ENCODE assay signal across 8 cellular contexts in the genomic region with DNA sequence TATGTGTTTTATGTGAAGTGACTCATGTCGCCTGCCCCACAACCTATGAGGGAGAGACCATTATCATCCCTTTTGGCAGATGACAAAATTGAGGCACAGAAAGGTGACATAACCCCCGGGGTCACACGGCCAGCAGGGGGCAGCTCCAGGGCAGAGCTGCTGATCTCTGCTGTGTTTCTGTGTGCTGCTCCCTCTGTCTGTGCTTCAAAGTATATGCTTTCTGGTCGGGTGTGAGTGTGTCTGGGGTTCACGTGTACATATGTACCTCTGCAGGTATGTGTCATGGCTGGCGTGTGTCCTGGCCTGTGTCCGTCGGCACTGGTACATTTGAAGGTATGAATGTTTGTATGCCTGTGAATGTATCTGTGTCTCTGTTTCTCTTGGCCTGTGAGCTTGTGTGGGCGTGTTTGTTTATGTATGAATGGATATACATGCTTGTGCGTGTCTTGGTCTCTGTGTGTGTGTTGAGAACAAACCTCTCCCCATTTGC. TPM values are rescaled to one million over a fixed set of nuclear protein-coding genes. Genes with fewer than 3 reads are reported as not detected.
A peak's percentile ranks its signal among the peaks of the same experiment; 100 is the strongest.
DNase-seq lines count a peak whose midpoint lies in the region; ATAC-seq, FAIRE-seq and TF ChIP-seq lines count a peak whose summit lies in the region.

No MANE protein-coding gene starts in this region.

- H3K4me2 ChIP-seq in neuronal stem cell (ENCODE audit: insufficient read depth, low read length, poor library complexity, severe bottlenecking) = no peak overlapping the region

- no peak overlapping the region for H3K4ac ChIP-seq in neuronal stem cell (ENCODE audit: low read length)

- no peak overlapping the region for H3K4me3 Mint-ChIP-seq in activated CD4-positive, alpha-beta memory T cell treated with anti-CD3 and anti-CD28 coated beads, Interleukin-2, amount 10 ng/mL, durations not matched to agents 7 days and 5 days
- no peak overlapping the region for H3K4me3 Mint-ChIP-seq in endothelial cell (ENCODE audit: unreplicated experiment)

- peak overlapping the region; percentile 42 for H3K18ac ChIP-seq in neuronal stem cell (ENCODE audit: low read length)

- H3K4me1 ChIP-seq in A673 (ENCODE audit: insufficient read depth, low read length, poor library complexity, severe bottlenecking) (peaks cover 17% of the 10 kb centered on the region), neuronal stem cell (ENCODE audit: control insufficient read depth in 2 of 2, insufficient read depth in 1 of 2, low read depth in 1 of 2, low read length in 2 of 2) (peaks cover 15 to 16% of the 10 kb centered on the region in 2 donors), upper lobe of right lung (peaks cover 24% of the 10 kb centered on the region)

- no peak for FAIRE-seq in H54 (lab: Jason Lieb, UNC)

- H3K14ac ChIP-seq in neuronal stem cell (ENCODE audit: low read length) = no peak overlapping the region

- no TSS peak for BruUV-seq in A673 (replicated peaks; lab: Mats Ljungman, UMichigan)

- no peak overlapping the region for H2BK5ac ChIP-seq in neuronal stem cell (ENCODE audit: low read length)

- H2AFZ ChIP-seq in neuronal stem cell (ENCODE audit: low read length) = no peak overlapping the region

- H2BK15ac ChIP-seq in neuronal stem cell (ENCODE audit: low read length) = no peak overlapping the region

- no peak overlapping the region for H3K9ac ChIP-seq in neuronal stem cell (ENCODE audit: low read depth, low read length, poor library complexity)

- POLR2A ChIA-PET in A673 (lab: Charles Lee; ENCODE audit: low non-redundant PET) = no interaction called here
- POLR2A ChIA-PET in activated CD4-positive, alpha-beta memory T cell treated with anti-CD3 and anti-CD28 coated beads, Interleukin-2, amount 10 ng/mL, durations not matched to agents 7 days and 5 days (lab: Charles Lee) = interaction anchor here (0.9 to 1.4 kb wide), 5 partner anchors 14 to 109 kb away, joined by 3 to 4 read pairs (median 3); no protein-coding TSS in a partner anchor

- no peak overlapping the region for H4K8ac ChIP-seq in neuronal stem cell (ENCODE audit: low read depth, low read length)

- peaks cover 3% of the 10 kb centered on the region for H3K79me1 ChIP-seq in neuronal stem cell (ENCODE audit: low read depth, low read length)

- H3K27ac ChIP-seq in A673 (ENCODE audit: low read depth, low read length, poor library complexity, severe bottlenecking) = no peak overlapping the region
- no peak overlapping the region for H3K27ac ChIP-seq in neuronal stem cell (replicated peaks; ENCODE audit: low read length)
- no peak overlapping the region for H3K27ac ChIP-seq in upper lobe of right lung

- WGBS in neuronal stem cell (ENCODE audit: extremely low coverage in 2 of 2, insufficient read length in 2 of 2, insufficient replicate concordance in 1 of 2), 2 donors = no CpG with 5 or more reads among the region's 10 CpGs

- intact Hi-C loops in A673 (cut with micrococcal nuclease; ENCODE audit: unreplicated experiment) = no loop called here
- intact Hi-C loops in upper lobe of right lung (cut with DNase I) = no loop called here

- H3K36me3 ChIP-seq in A673 (ENCODE audit: insufficient read depth, low read length, poor library complexity, severe bottlenecking) (no peaks in the 10 kb centered on the region), neuronal stem cell (replicated peaks in 1 of 2; ENCODE audit: control insufficient read depth in 2 of 2, insufficient read depth in 2 of 2, low read length in 2 of 2) (peaks cover 2 to 20% of the 10 kb centered on the region in 2 donors), upper lobe of right lung (no peaks in the 10 kb centered on the region)

- TF ChIP-seq POLR2A in GM18505 (IDR thresholded peaks at IDR 0.05; ENCODE audit: borderline replicate concordance, extremely low read depth, insufficient read depth, insufficient read length) = no peak
- no peak for TF ChIP-seq POLR2A in H54 (IDR thresholded peaks at IDR 0.05; ENCODE audit: low read depth, low read length)

- peak; percentile 44 for ATAC-seq in GM18505 (IDR thresholded peaks at IDR 0.05; ENCODE audit: unreplicated experiment)
- peak; percentile 56 for ATAC-seq in upper lobe of right lung

- DNase-seq in A673 (ENCODE audit: low spot score) (peak; percentile 23), NCI-H460 (ENCODE audit: extremely low read depth, low read depth) (peak; percentile 59), endothelial cell (ENCODE audit: low spot score) (peak; percentile 62), neuronal stem cell (ENCODE audit: low spot score) (no peak), upper lobe of right lung (peak; percentile 78), H54 (ENCODE audit: insufficient read length, low spot score) (no peak)
- peak; percentile 85 for DNase-seq in activated CD4-positive, alpha-beta memory T cell treated with anti-CD3 and anti-CD28 coated beads, Interleukin-2, amount 10 ng/mL, durations not matched to agents 7 days and 5 days

- H3K27ac Mint-ChIP-seq in activated CD4-positive, alpha-beta memory T cell treated with anti-CD3 and anti-CD28 coated beads, Interleukin-2, amount 10 ng/mL, durations not matched to agents 7 days and 5 days = peak overlapping the region; percentile 49
- H3K27ac Mint-ChIP-seq in endothelial cell (ENCODE audit: unreplicated experiment) = no peak overlapping the region

- peaks cover 4% of the 10 kb centered on the region for H3K36me3 Mint-ChIP-seq in activated CD4-positive, alpha-beta memory T cell treated with anti-CD3 and anti-CD28 coated beads, Interleukin-2, amount 10 ng/mL, durations not matched to agents 7 days and 5 days (ENCODE audit: low read depth)
- H3K36me3 Mint-ChIP-seq in endothelial cell (ENCODE audit: low read depth, unreplicated experiment) = peaks cover 11% of the 10 kb centered on the region

- H3K27me3 ChIP-seq in A673 (replicated peaks; ENCODE audit: insufficient read depth, low read depth, low read length, poor library complexity) (no peaks in the 10 kb centered on the region), neuronal stem cell (ENCODE audit: control insufficient read depth in 3 of 3, insufficient read depth in 3 of 3, low read depth in 1 of 3, low read length in 3 of 3) (peaks cover 0 to 13% (median 0%) of the 10 kb centered on the region in 3 experiments), upper lobe of right lung (peaks cover 12% of the 10 kb centered on the region)

- no peak overlapping the region for H4K91ac ChIP-seq in neuronal stem cell (ENCODE audit: low read depth, low read length, poor library complexity)

- peak overlapping the region; percentile 62 for H3K23ac ChIP-seq in neuronal stem cell (ENCODE audit: low read depth, low read length, poor library complexity)

- TF ChIP-seq CTCF in A673 (conservative IDR thresholded peaks at IDR 0.05; ENCODE audit: low read depth, low read length) (peak; percentile 52), endothelial cell (IDR thresholded peaks at IDR 0.05; ENCODE audit: unreplicated experiment) (peak; percentile 74), upper lobe of right lung (IDR thresholded peaks at IDR 0.05) (peak; percentile 62)

- H3K4me3 ChIP-seq in A673 (ENCODE audit: low read depth, low read length, poor library complexity, severe bottlenecking) (no peak overlapping the region), neuronal stem cell (ENCODE audit: low read length in 2 of 2) (no peak overlapping the region), upper lobe of right lung (no peak overlapping the region)

- H2BK12ac ChIP-seq in neuronal stem cell (ENCODE audit: low read length) = no peak overlapping the region

- CTCF ChIA-PET in A673 (lab: Charles Lee) = interaction anchor here (0.6 kb wide), 1 partner anchor 36 kb away, joined by 4 read pairs; no protein-coding TSS in a partner anchor
- CTCF ChIA-PET in activated CD4-positive, alpha-beta memory T cell treated with anti-CD3 and anti-CD28 coated beads, Interleukin-2, amount 10 ng/mL, durations not matched to agents 7 days and 5 days (lab: Charles Lee) = interaction anchor here (0.6 to 4.3 kb wide), 21 partner anchors 12 to 1162 kb away, joined by 3 to 35 read pairs (median 6); partner anchors contain the start of genes CEACAM1 and POU2F2

- H3K9me3 Mint-ChIP-seq in activated CD4-positive, alpha-beta memory T cell treated with anti-CD3 and anti-CD28 coated beads, Interleukin-2, amount 10 ng/mL, durations not matched to agents 7 days and 5 days = no peaks in the 10 kb centered on the region
- no peaks in the 10 kb centered on the region for H3K9me3 Mint-ChIP-seq in endothelial cell (ENCODE audit: unreplicated experiment)

- H3K4me1 Mint-ChIP-seq in activated CD4-positive, alpha-beta memory T cell treated with anti-CD3 and anti-CD28 coated beads, Interleukin-2, amount 10 ng/mL, durations not matched to agents 7 days and 5 days = peaks cover 42% of the 10 kb centered on the region
- peaks cover 32% of the 10 kb centered on the region for H3K4me1 Mint-ChIP-seq in endothelial cell (ENCODE audit: unreplicated experiment)

- no peak overlapping the region for H2BK120ac ChIP-seq in neuronal stem cell (ENCODE audit: low read depth, low read length)

- H3K27me3 Mint-ChIP-seq in activated CD4-positive, alpha-beta memory T cell treated with anti-CD3 and anti-CD28 coated beads, Interleukin-2, amount 10 ng/mL, durations not matched to agents 7 days and 5 days = no peaks in the 10 kb centered on the region
- H3K27me3 Mint-ChIP-seq in endothelial cell (ENCODE audit: unreplicated experiment) = peaks cover 12% of the 10 kb centered on the region

- H3K9me3 ChIP-seq in A673 (ENCODE audit: low read depth, low read length, poor library complexity, severe bottlenecking) = no peaks in the 10 kb centered on the region
- peaks cover 0 to 6% of the 10 kb centered on the region in 2 donors for H3K9me3 ChIP-seq in neuronal stem cell (replicated peaks in 1 of 2; ENCODE audit: control insufficient read depth in 2 of 2, insufficient read depth in 1 of 2, low read depth in 1 of 2, low read length in 2 of 2)
- H3K9me3 ChIP-seq in upper lobe of right lung = no peaks in the 10 kb centered on the region

- no peak overlapping the region for H2AK5ac ChIP-seq in neuronal stem cell (ENCODE audit: low read depth, low read length)

RNA-seq across cellular contexts. Expression of gene LIPE, which starts 7.1 kb away (rescaled TPM):
- total RNA-seq in A673 (2021) = 6.8 and 7.6 TPM in 2 replicates
- 0.87 and 1.5 TPM in 2 replicates for total RNA-seq in NCI-H460 (2014; rRNA removed; shearing (Covaris generic))
- polyA plus RNA-seq in NCI-H460 (2014; cell fraction: nucleus; rRNA removed) = 0.14 and 0.16 TPM in 2 replicates
- total RNA-seq in activated CD4-positive, alpha-beta memory T cell treated with anti-CD3 and anti-CD28 coated beads, Interleukin-2, amount 10 ng/mL, durations not matched to agents 7 days and 5 days = 10 to 100 TPM; 34.7 to 37.2 TPM
- 5.5 TPM for total RNA-seq in endothelial cell (ENCODE audit: unreplicated experiment)
- 10.6 TPM for polyA plus RNA-seq in neuronal stem cell (2013, experiment 1 of 2)
- polyA plus RNA-seq in neuronal stem cell (2013, experiment 2 of 2) = 10.0 TPM
- 3.9 TPM for total RNA-seq in upper lobe of right lung

RNA-seq across cellular contexts. Expression of gene CXCL17, which starts 22.6 kb away (rescaled TPM):
- total RNA-seq in A673 (2021) (not detected in 2 replicates), endothelial cell (ENCODE audit: unreplicated experiment) (not detected), upper lobe of right lung (150 TPM)
- total RNA-seq in NCI-H460 (2014; rRNA removed; shearing (Covaris generic)) = not detected in 2 replicates
- polyA plus RNA-seq in NCI-H460 (2014; cell fraction: nucleus; rRNA removed) = not detected in 2 replicates
- not detected for total RNA-seq in activated CD4-positive, alpha-beta memory T cell treated with anti-CD3 and anti-CD28 coated beads, Interleukin-2, amount 10 ng/mL, durations not matched to agents 7 days and 5 days
- not detected for polyA plus RNA-seq in neuronal stem cell (2013, experiment 1 of 2)
- polyA plus RNA-seq in neuronal stem cell (2013, experiment 2 of 2) = not detected

RNA-seq across cellular contexts. Expression of gene CNFN, which starts 30.0 kb away (rescaled TPM):
- total RNA-seq in A673 (2021) (not detected in 2 replicates), endothelial cell (ENCODE audit: unreplicated experiment) (4.1 TPM), upper lobe of right lung (0.87 TPM)
- total RNA-seq in NCI-H460 (2014; rRNA removed; shearing (Covaris generic)) = 0.69 and 1.2 TPM in 2 replicates
- not detected in 2 replicates for polyA plus RNA-seq in NCI-H460 (2014; cell fraction: nucleus; rRNA removed)
- total RNA-seq in activated CD4-positive, alpha-beta memory T cell treated with anti-CD3 and anti-CD28 coated beads, Interleukin-2, amount 10 ng/mL, durations not matched to agents 7 days and 5 days = not detected
- 41.6 TPM for polyA plus RNA-seq in neuronal stem cell (2013, experiment 1 of 2)
- polyA plus RNA-seq in neuronal stem cell (2013, experiment 2 of 2) = 43.2 TPM

Comparison
In these comparisons a context has a peak if more than half of its experiments do, and no peak if none do; other contexts are left out.
1. DNase-seq: peak in A673 (single experiment), NCI-H460 (single experiment), activated CD4-positive, alpha-beta memory T cell treated with anti-CD3 and anti-CD28 coated beads, Interleukin-2, amount 10 ng/mL, durations not matched to agents 7 days and 5 days (single experiment), endothelial cell (single experiment) and upper lobe of right lung (single experiment); none in neuronal stem cell (single experiment) and H54 (single experiment).
2. RNA of gene CXCL17, which starts 22.6 kb away (total RNA-seq): 150 TPM in upper lobe of right lung (single experiment); not detected in activated CD4-positive, alpha-beta memory T cell treated with anti-CD3 and anti-CD28 coated beads, Interleukin-2, amount 10 ng/mL, durations not matched to agents 7 days and 5 days, not detected in A673, not detected in NCI-H460 and not detected in endothelial cell (single experiment); every median in the first group is over 100 times any median in the second.
3. Peak in every context shown above with its lines, with median percentiles within 50 percentile points of each other: CTCF ChIP-seq.